ENCODE assay signal across 11 cellular contexts in the genomic region with DNA sequence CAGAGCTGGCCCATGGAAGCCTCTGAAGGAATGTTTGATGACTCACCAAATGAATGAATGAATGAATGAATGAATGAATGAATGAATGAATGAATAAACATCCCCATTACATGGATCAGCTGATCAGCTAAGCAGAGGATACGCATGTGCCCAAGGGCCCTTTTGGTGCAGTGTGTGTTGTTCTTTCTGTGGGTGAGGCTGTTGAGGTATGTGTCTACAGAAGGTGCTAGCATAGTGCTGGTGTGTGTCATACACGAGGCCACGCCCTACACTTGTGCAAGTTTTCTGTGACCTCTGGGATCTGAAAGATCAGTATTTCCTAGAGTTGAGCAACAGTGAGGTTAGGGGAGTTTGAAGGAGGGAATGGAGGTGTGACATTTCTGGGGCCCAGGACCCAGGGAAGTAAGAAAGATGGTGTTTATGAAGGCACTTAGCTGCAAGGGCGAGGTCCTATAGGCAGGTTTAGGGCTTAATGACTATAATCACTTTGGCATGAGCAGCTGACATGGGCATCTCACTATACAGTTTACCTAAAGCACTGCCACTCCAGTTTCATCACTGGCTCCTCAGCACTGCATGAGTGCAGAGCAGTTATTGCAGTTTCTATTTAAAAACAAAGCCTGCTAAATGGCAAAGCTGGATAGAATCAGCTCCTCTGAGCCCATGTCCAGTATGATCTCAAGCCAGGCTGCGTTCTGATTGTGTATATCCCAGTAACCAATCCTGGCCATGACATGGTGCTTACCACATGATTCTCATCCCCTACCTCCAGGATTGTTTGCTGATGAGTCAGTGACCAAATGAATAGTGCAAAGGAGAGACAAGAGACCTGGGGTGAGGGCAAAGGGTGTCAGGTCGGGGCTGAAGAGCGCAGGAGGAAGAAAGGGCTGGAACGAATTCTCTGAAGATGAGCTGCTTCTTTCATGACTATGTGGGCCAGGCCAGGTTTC. TPM values are rescaled to one million over a fixed set of nuclear protein-coding genes. Genes with fewer than 3 reads are reported as not detected.
A peak's percentile ranks its signal among the peaks of the same experiment; 100 is the strongest.
DNase-seq lines count a peak whose midpoint lies in the region; ATAC-seq and TF ChIP-seq lines count a peak whose summit lies in the region.
"Had no signal": no experiment of that assay in that cellular context is flagged by ENCODE, and none has a peak within 500 bp of the region (broad histone marks: within the 10 kb centered on the region; RNA-seq: fewer than 3 reads in every experiment).

No MANE protein-coding gene starts in this region.

- H3K4me2 ChIP-seq in osteoblast (ENCODE audit: insufficient read depth, low read length): no peak overlapping the region

- peaks cover 0 to 15% (median 0%) of the 10 kb centered on the region in 4 donors for H3K4me1 ChIP-seq in right lobe of liver
- H3K4me1 ChIP-seq in osteoblast (ENCODE audit: insufficient read depth, low read length): no peaks in the 10 kb centered on the region

- H4K20me1 ChIP-seq in osteoblast (ENCODE audit: insufficient read depth, low read length): no peaks in the 10 kb centered on the region

- H3K36me3 ChIP-seq in right lobe of liver (no peaks in the 10 kb centered on the region), osteoblast (ENCODE audit: insufficient read depth, low read length) (no peaks in the 10 kb centered on the region)

- DNase-seq in DMS53 treated with DMSO at 0.1 percent for 48 hours (lab: John Stamatoyannopoulos, UW; ENCODE audit: unreplicated experiment): peak; percentile 36
- DNase-seq in LHCN-M2 (ENCODE audit: low read depth): peak; percentile 9
- DNase-seq in amniotic epithelial cell (ENCODE audit: low read depth): peak; percentile 72
- peak; percentile 46 to 79 (median 55) for DNase-seq in right lobe of liver
- DNase-seq in osteoblast (ENCODE audit: insufficient read length, low spot score, missing footprints): no peak
- no peak for DNase-seq in NCI-H2227 treated with DMSO at 0.1 percent for 48 hours (lab: John Stamatoyannopoulos, UW)
- DNase-seq: KBM-7; NCI-H510A treated with DMSO at 0.1 percent for 48 hours; stimulated activated naive CD4-positive, alpha-beta T cell treated with Interleukin-2 at 50 U/mL for 16 hours had no signal

- no peak for TF ChIP-seq POLR2A in right lobe of liver (IDR thresholded peaks at IDR 0.05)

- H3K9me3 ChIP-seq in right lobe of liver (no peaks in the 10 kb centered on the region), osteoblast (ENCODE audit: low read depth, low read length) (no peaks in the 10 kb centered on the region)

- H3K79me2 ChIP-seq in osteoblast (ENCODE audit: insufficient read depth, low read length): no peaks in the 10 kb centered on the region

- peak overlapping the region in 1 of 3 donors; percentile 70 for H3K27ac ChIP-seq in right lobe of liver
- no peak overlapping the region for H3K27ac ChIP-seq in osteoblast (ENCODE audit: low read depth, low read length)

- H2AFZ ChIP-seq in osteoblast (ENCODE audit: low read length): no peak overlapping the region

- intact Hi-C loops in right lobe of liver (cut with DNase I): no loop called here

- WGBS in right lobe of liver (ENCODE audit: insufficient coverage, low coverage, low lambda C conversion rate, missing lambda C conversion rate): 64% methylated on average over 8 of the region's 8 CpGs

- TF ChIP-seq CTCF in right lobe of liver (IDR thresholded peaks at IDR 0.05) (no peak), osteoblast (IDR thresholded peaks at IDR 0.05; ENCODE audit: extremely low read depth, low read depth, low read length) (no peak)

- peak; percentile 30 to 96 (median 88) for ATAC-seq in right lobe of liver
- no peak for ATAC-seq in GM18907 (IDR thresholded peaks at IDR 0.05; ENCODE audit: unreplicated experiment)
- no peak for ATAC-seq in GM18517 (IDR thresholded peaks at IDR 0.05; ENCODE audit: unreplicated experiment)

- H3K4me3 ChIP-seq in right lobe of liver (no peak overlapping the region), osteoblast (ENCODE audit: insufficient read depth, low read length) (no peak overlapping the region)

- H3K27me3 ChIP-seq in right lobe of liver: no peaks in the 10 kb centered on the region
- H3K27me3 ChIP-seq in osteoblast (ENCODE audit: insufficient read depth, low read length): peaks cover 11% of the 10 kb centered on the region

RNA-seq across cellular contexts. Expression of a gene that starts 36.4 kb away (rescaled TPM):
- total RNA-seq in LHCN-M2 (2014; rRNA removed) (3.0 and 4.9 TPM in 2 replicates), right lobe of liver (1 to 10 TPM in 1 of 6 experiments, under 1 TPM in 4, not detected in 1; 0.19 to 2.0 (median 0.49) TPM), osteoblast (0.29 and 0.36 TPM in 2 replicates)
- 1.2 TPM for polyA plus RNA-seq in LHCN-M2 (2012)

Comparison
In these comparisons a context has a peak if more than half of its experiments do, and no peak if none do; other contexts are left out.
1. DNase-seq: peak in DMS53 treated with DMSO at 0.1 percent for 48 hours (single experiment), LHCN-M2 (single experiment), amniotic epithelial cell (single experiment) and right lobe of liver (3 of 3); none in osteoblast (single experiment) and NCI-H2227 treated with DMSO at 0.1 percent for 48 hours (single experiment).
2. ATAC-seq: peak in right lobe of liver (4 of 4); none in GM18907 (single experiment) and GM18517 (single experiment).